ENCODE assay signal across 14 cellular contexts in genomic region chr3:170346481-170347125, GRCh38. TPM values are rescaled to one million over a fixed set of nuclear protein-coding genes. Genes with fewer than 3 reads are reported as not detected.
A peak's percentile ranks its signal among the peaks of the same experiment; 100 is the strongest.
DNase-seq lines count a peak whose midpoint lies in the region; ATAC-seq and TF ChIP-seq lines count a peak whose summit lies in the region.
"Had no signal": no experiment of that assay in that cellular context is flagged by ENCODE, and none has a peak within 500 bp of the region (broad histone marks: within the 10 kb centered on the region; RNA-seq: fewer than 3 reads in every experiment).

No MANE protein-coding gene starts in this region.

- peak; percentile 60 for DNase-seq in Daoy (ENCODE audit: low read depth)
- peak in 1 of 2 experiments; percentile 54 for DNase-seq in PC-9
- DNase-seq in foreskin melanocyte, result peak; percentile 61
- DNase-seq in CD8-positive, alpha-beta memory T cell, result no peak
- DNase-seq in colonic mucosa, result no peak
- no peak for DNase-seq in retina
- DNase-seq: activated CD8-positive, alpha-beta T cell treated with anti-CD3 and anti-CD28 coated beads for 36 hours; activated gamma-delta T cell treated with Interleukin-2 at 50 U/mL for 16 hours; caudate nucleus; NCI-H2029 treated with DMSO at 0.1 percent for 48 hours; occipital lobe had no signal

- H3K9me2 ChIP-seq in PC-9 (ENCODE audit: insufficient read depth), result no peaks in the 10 kb centered on the region

- H3K9me3 ChIP-seq in PC-9 (ENCODE audit: insufficient read depth, low read depth), result no peaks in the 10 kb centered on the region
- no peaks in the 10 kb centered on the region for H3K9me3 ChIP-seq in CD8-positive, alpha-beta memory T cell (ENCODE audit: low read length)
- no peaks in the 10 kb centered on the region for H3K9me3 ChIP-seq in colonic mucosa

- H3K4me1 ChIP-seq in PC-9 (replicated peaks; ENCODE audit: insufficient read depth), result peaks cover 30% of the 10 kb centered on the region
- no peaks in the 10 kb centered on the region for H3K4me1 ChIP-seq in CD8-positive, alpha-beta memory T cell (ENCODE audit: insufficient read depth, low read length)
- no peaks in the 10 kb centered on the region for H3K4me1 ChIP-seq in colonic mucosa

- H3K36me3 ChIP-seq in PC-9 (ENCODE audit: low read depth), result no peaks in the 10 kb centered on the region
- no peaks in the 10 kb centered on the region for H3K36me3 ChIP-seq in CD8-positive, alpha-beta memory T cell (ENCODE audit: insufficient read depth, low read length)
- no peaks in the 10 kb centered on the region for H3K36me3 ChIP-seq in colonic mucosa

- no TSS peak for BruUV-seq in PC-9 (replicated peaks; lab: Mats Ljungman, UMichigan)

- H3K4me2 ChIP-seq in PC-9, result no peak overlapping the region

- no peak overlapping the region for H3K4me3 Mint-ChIP-seq in CD8-positive, alpha-beta memory T cell
- H3K4me3 Mint-ChIP-seq: activated CD8-positive, alpha-beta T cell treated with anti-CD3 and anti-CD28 coated beads for 36 hours; T-helper 1 cell treated with Interleukin-12 subunit alpha and Interleukin-12 subunit beta and Interleukin-4 antibody, amounts not matched to agents 30 μg/mL and 1 μg/mL, for 36 hours had no signal

- H3K4me1 Mint-ChIP-seq in CD8-positive, alpha-beta memory T cell, result peaks cover 0 to 4% (median 2%) of the 10 kb centered on the region in 3 donors

- intact Hi-C loops in PC-9 (cut with micrococcal nuclease; ENCODE audit: unreplicated experiment) (no loop called here), colonic mucosa (cut with DNase I) (no loop called here)

- ATAC-seq in HG02588 (IDR thresholded peaks at IDR 0.05; ENCODE audit: unreplicated experiment) (peak; percentile 51), HG03196 (IDR thresholded peaks at IDR 0.05; ENCODE audit: unreplicated experiment) (no peak)
- ATAC-seq: activated CD8-positive, alpha-beta T cell treated with anti-CD3 and anti-CD28 coated beads for 36 hours had no signal

- H3K27me3 ChIP-seq in PC-9 (ENCODE audit: insufficient read depth, low read depth), result no peaks in the 10 kb centered on the region
- H3K27me3 ChIP-seq in CD8-positive, alpha-beta memory T cell (ENCODE audit: insufficient read depth, low read length, poor library complexity, severe bottlenecking), result no peaks in the 10 kb centered on the region
- no peaks in the 10 kb centered on the region for H3K27me3 ChIP-seq in colonic mucosa

- no peaks in the 10 kb centered on the region for H3K36me3 Mint-ChIP-seq in CD8-positive, alpha-beta memory T cell

- CTCF ChIA-PET in PC-9 (lab: Charles Lee), result no interaction called here
- CTCF ChIA-PET in CD8-positive, alpha-beta memory T cell (lab: Charles Lee), result interaction anchor here (0.8 kb wide), 1 partner anchor 10 kb away, joined by 3 read pairs; no protein-coding TSS in a partner anchor

- H3F3A ChIP-seq in PC-9 (ENCODE audit: insufficient read depth, low read depth), result peaks cover 8% of the 10 kb centered on the region; the same call in 1 of the 2 replicates

- no peak for TF ChIP-seq CTCF in PC-9 (conservative IDR thresholded peaks at IDR 0.05)
- no peak for TF ChIP-seq CTCF in colonic mucosa (IDR thresholded peaks at IDR 0.05)

- no peaks in the 10 kb centered on the region for H3K79me2 ChIP-seq in PC-9 (ENCODE audit: low read depth)

- H3K4me3 ChIP-seq in PC-9, result no peak overlapping the region
- H3K4me3 ChIP-seq in CD8-positive, alpha-beta memory T cell (ENCODE audit: low read length), result no peak overlapping the region
- no peak overlapping the region for H3K4me3 ChIP-seq in colonic mucosa

- peaks cover 0 to 2% of the 10 kb centered on the region in 2 donors for H3K27me3 Mint-ChIP-seq in CD8-positive, alpha-beta memory T cell
- H3K27me3 Mint-ChIP-seq: activated CD8-positive, alpha-beta T cell treated with anti-CD3 and anti-CD28 coated beads for 36 hours had no signal

- no peaks in the 10 kb centered on the region for H4K20me1 ChIP-seq in PC-9 (ENCODE audit: insufficient read depth)

- H3K27ac Mint-ChIP-seq in CD8-positive, alpha-beta memory T cell, result no peak overlapping the region
- H3K27ac Mint-ChIP-seq: activated CD8-positive, alpha-beta T cell treated with anti-CD3 and anti-CD28 coated beads for 36 hours; T-helper 1 cell treated with Interleukin-12 subunit alpha and Interleukin-12 subunit beta and Interleukin-4 antibody, amounts not matched to agents 30 μg/mL and 1 μg/mL, for 36 hours had no signal

- H3K27ac ChIP-seq in PC-9 (peak overlapping the region; percentile 13; the same call in 1 of the 2 replicates), colonic mucosa (no peak overlapping the region)
- H3K27ac ChIP-seq in CD8-positive, alpha-beta memory T cell (ENCODE audit: low read depth, low read length), result no peak overlapping the region

- H3K9me3 Mint-ChIP-seq in CD8-positive, alpha-beta memory T cell, result no peaks in the 10 kb centered on the region
- H3K9me3 Mint-ChIP-seq: activated CD8-positive, alpha-beta T cell treated with anti-CD3 and anti-CD28 coated beads for 36 hours; T-helper 1 cell treated with Interleukin-12 subunit alpha and Interleukin-12 subunit beta and Interleukin-4 antibody, amounts not matched to agents 30 μg/mL and 1 μg/mL, for 36 hours had no signal

- POLR2A ChIA-PET in PC-9 (lab: Charles Lee; ENCODE audit: unreplicated experiment), result interaction anchor here (0.6 kb wide), 1 partner anchor 10 kb away, joined by 3 read pairs; no protein-coding TSS in a partner anchor
- POLR2A ChIA-PET in CD8-positive, alpha-beta memory T cell (lab: Charles Lee), result no interaction called here

- H3K9ac ChIP-seq in colonic mucosa (ENCODE audit: low read depth in 2 of 2, low read length in 2 of 2), result no peak overlapping the region

- H2AFZ ChIP-seq in PC-9, result no peak overlapping the region

RNA-seq across cellular contexts. Expression of gene SKIL, which starts 10.9 kb away (rescaled TPM):
- 34.4 and 39.9 TPM in 2 replicates for total RNA-seq in Daoy (2014; rRNA removed; shearing (Covaris generic))
- total RNA-seq in PC-9 (2021), result 119 and 138 TPM in 2 replicates
- 10 to 100 TPM; 25.9 to 29.0 TPM for total RNA-seq in CD8-positive, alpha-beta memory T cell
- 3.2 TPM for polyA plus RNA-seq in CD8-positive, alpha-beta memory T cell
- total RNA-seq in colonic mucosa, result 10 to 100 TPM; 16.9 to 41.3 TPM

Comparison
In these comparisons a context has a peak if more than half of its experiments do, and no peak if none do; other contexts are left out.
1. DNase-seq: peak in Daoy (single experiment) and foreskin melanocyte (single experiment); none in CD8-positive, alpha-beta memory T cell (0 of 5), colonic mucosa (single experiment) and retina (single experiment).